20 cellular contexts compared by ENCODE assay signal in genomic region chr11:74072286-74072685, GRCh38.
"Had no signal": no experiment of that assay in that cellular context is flagged by ENCODE, and none has a peak within 500 bp of the region (broad histone marks: within the 10 kb centered on the region; RNA-seq: fewer than 3 reads in every experiment).

No MANE protein-coding gene starts in this region.

- H3K4me1 Mint-ChIP-seq: activated B cell treated with CpG ODN at 0.5 μM for 24 hours; activated CD4-positive, alpha-beta T cell treated with anti-CD3 and anti-CD28 coated beads, Interleukin-2, amount 10 ng/mL, durations not matched to agents 7 days and 5 days; neural progenitor cell had no signal

- H3K27ac ChIP-seq: cardiac muscle cell, hepatocyte, neural progenitor cell, right atrium auricular region, stomach, vagina had no signal

- H3K27me3 ChIP-seq: cardiac muscle cell, hepatocyte, neural progenitor cell, right atrium auricular region, stomach, vagina had no signal

- H3K9me3 Mint-ChIP-seq: activated B cell treated with CpG ODN at 0.5 μM for 24 hours; activated CD4-positive, alpha-beta T cell treated with anti-CD3 and anti-CD28 coated beads, Interleukin-2, amount 10 ng/mL, durations not matched to agents 7 days and 5 days; activated naive CD8-positive, alpha-beta T cell treated with anti-CD3 and anti-CD28 coated beads, Interleukin-2, amount 10 ng/mL, durations not matched to agents 7 days and 5 days; activated T-helper 1 cell treated with anti-CD3 and anti-CD28 coated beads, Interleukin-12 subunit alpha, Interleukin-12 subunit beta, Interleukin-2, Interleukin-4 antibody, amounts not matched to agents 30 ng/mL and 10 ng/mL and 1 ng/mL, durations not matched to agents 14 hours and 24 hours and 36 hours; naive B cell; neural progenitor cell had no signal

- H3K4me3 Mint-ChIP-seq: activated B cell treated with CpG ODN at 0.5 μM for 24 hours; activated CD4-positive, alpha-beta T cell treated with anti-CD3 and anti-CD28 coated beads, Interleukin-2, amount 10 ng/mL, durations not matched to agents 7 days and 5 days; activated naive CD8-positive, alpha-beta T cell treated with anti-CD3 and anti-CD28 coated beads, Interleukin-2, amount 10 ng/mL, durations not matched to agents 7 days and 5 days; activated T-helper 1 cell treated with anti-CD3 and anti-CD28 coated beads, Interleukin-12 subunit alpha, Interleukin-12 subunit beta, Interleukin-2, Interleukin-4 antibody, amounts not matched to agents 30 ng/mL and 10 ng/mL and 1 ng/mL, durations not matched to agents 14 hours and 24 hours and 36 hours; naive B cell; neural progenitor cell had no signal

- H3K27me3 Mint-ChIP-seq: activated B cell treated with CpG ODN at 0.5 μM for 24 hours; activated CD4-positive, alpha-beta T cell treated with anti-CD3 and anti-CD28 coated beads, Interleukin-2, amount 10 ng/mL, durations not matched to agents 7 days and 5 days; activated naive CD8-positive, alpha-beta T cell treated with anti-CD3 and anti-CD28 coated beads, Interleukin-2, amount 10 ng/mL, durations not matched to agents 7 days and 5 days; naive B cell had no signal

- H3K4me3 ChIP-seq: cardiac muscle cell, hepatocyte, mucosa of descending colon, neural progenitor cell, prostate gland, right atrium auricular region, stomach, vagina had no signal

- H3K36me3 ChIP-seq: neural progenitor cell, prostate gland had no signal

- H3K27ac Mint-ChIP-seq: activated B cell treated with CpG ODN at 0.5 μM for 24 hours; activated CD4-positive, alpha-beta T cell treated with anti-CD3 and anti-CD28 coated beads, Interleukin-2, amount 10 ng/mL, durations not matched to agents 7 days and 5 days; neural progenitor cell had no signal

- H3K9me3 ChIP-seq: mucosa of descending colon, prostate gland, right atrium auricular region, stomach, vagina had no signal

- ATAC-seq: mucosa of descending colon had no signal

- DNase-seq: activated B cell treated with CpG ODN at 0.5 μM for 24 hours; activated CD4-positive, alpha-beta T cell treated with anti-CD3 and anti-CD28 coated beads, Interleukin-2, amount 10 ng/mL, durations not matched to agents 7 days and 5 days; activated naive CD8-positive, alpha-beta T cell treated with anti-CD3 and anti-CD28 coated beads, Interleukin-2, amount 10 ng/mL, durations not matched to agents 7 days and 5 days; amygdala; dermis blood vessel endothelial cell; effector memory CD4-positive, alpha-beta T cell; mesenchymal stem cell; mucosa of descending colon; naive B cell; stimulated activated CD4-positive, alpha-beta T cell treated with anti-CD3 and anti-CD28 coated beads, Interleukin-12 subunit alpha, Interleukin-12 subunit beta, amount 100 ng/mL, for 4 hours; stimulated activated CD4-positive, alpha-beta T cell treated with anti-CD3 and anti-CD28 coated beads, Interleukin-1b, Interleukin-23, amount 100 ng/mL, for 48 hours; stomach; trophoblast cell had no signal
